8 cellular contexts compared by ENCODE assay signal in the genomic region with DNA sequence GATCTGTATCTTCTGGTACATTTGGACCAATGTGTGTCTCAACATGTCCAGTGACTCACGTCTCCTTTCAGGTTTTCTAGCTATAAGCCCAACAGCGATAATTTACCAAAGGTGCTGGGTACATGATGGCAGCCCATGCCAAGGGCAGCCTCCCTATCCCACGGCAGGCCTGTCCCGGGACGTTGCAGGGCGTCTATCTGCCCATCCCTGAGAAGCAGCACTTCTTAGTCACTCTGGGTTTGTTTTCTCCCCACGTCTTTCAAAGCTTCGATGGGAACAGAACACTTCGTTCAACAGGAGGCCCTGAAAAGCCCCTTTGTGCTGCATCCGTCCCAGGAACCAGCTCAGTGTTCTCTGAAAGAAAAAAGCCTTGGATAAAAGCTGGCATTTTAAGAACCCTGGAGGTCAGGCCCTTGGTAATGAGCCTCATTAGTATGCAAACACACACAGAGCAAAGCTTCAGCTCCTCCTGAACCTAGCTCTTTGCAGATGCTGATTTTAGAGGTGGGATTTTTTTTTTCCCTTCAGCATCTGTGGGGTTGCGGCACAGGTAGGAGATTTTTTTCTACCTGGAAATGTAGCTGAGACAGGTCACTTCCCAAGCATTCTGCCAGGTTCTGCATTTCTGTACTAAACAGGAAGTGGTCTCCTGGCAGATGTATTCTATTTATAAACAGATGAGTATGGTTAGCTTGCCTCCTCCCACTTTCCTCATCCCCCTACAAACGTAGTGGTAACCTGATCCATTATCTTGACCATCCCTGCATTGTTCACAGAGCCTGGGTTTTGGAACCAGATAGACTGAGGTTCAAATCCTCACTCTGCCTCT. TPM values are rescaled to one million over a fixed set of nuclear protein-coding genes. Genes with fewer than 3 reads are reported as not detected.
DNase-seq lines count a peak whose midpoint lies in the region; ATAC-seq, FAIRE-seq and TF ChIP-seq lines count a peak whose summit lies in the region.

No MANE protein-coding gene starts in this region.

- H3K27ac ChIP-seq in parathyroid adenoma: no peak overlapping the region

- peak; percentile 95 for ATAC-seq in esophagus mucosa
- ATAC-seq in GM21529 (IDR thresholded peaks at IDR 0.05; ENCODE audit: unreplicated experiment): no peak

- H3K9me3 ChIP-seq in parathyroid adenoma (ENCODE audit: control insufficient read depth, low read length): no peaks in the 10 kb centered on the region

- H3K9ac ChIP-seq in parathyroid adenoma: no peak overlapping the region

- H3K4me3 ChIP-seq in parathyroid adenoma (ENCODE audit: low read depth, low read length): no peak overlapping the region

- DNase-seq in GM19239 (ENCODE audit: insufficient read length, low spot score) (no peak), NCI-H226 (peak; percentile 46), NCI-H1694 (lab: John Stamatoyannopoulos, UW) (no peak), NCI-H187 treated with DMSO at 0.1 percent for 48 hours (lab: John Stamatoyannopoulos, UW) (no peak)
- DNase-seq in activated CD4-positive, CD25-positive, alpha-beta regulatory T cell treated with anti-CD3 and anti-CD28 coated beads, Interleukin-2, amount 50 U/mL, for 72 hours: no peak

- no peak for TF ChIP-seq CTCF in parathyroid adenoma (IDR thresholded peaks at IDR 0.05)

- peak; percentile 18 for FAIRE-seq in GM19239 (lab: Jason Lieb, UNC)

- no peaks in the 10 kb centered on the region for H3K27me3 ChIP-seq in parathyroid adenoma (ENCODE audit: control insufficient read depth, insufficient read depth, low read length)

- H2AFZ ChIP-seq in parathyroid adenoma: peak overlapping the region; percentile 50

- no peaks in the 10 kb centered on the region for H3K36me3 ChIP-seq in parathyroid adenoma (ENCODE audit: control insufficient read depth, insufficient read depth, low read length)

- H3K4me2 ChIP-seq in parathyroid adenoma (ENCODE audit: low read length): no peak overlapping the region

- no peaks in the 10 kb centered on the region for H3K79me2 ChIP-seq in parathyroid adenoma

- peaks cover 4% of the 10 kb centered on the region for H3K4me1 ChIP-seq in parathyroid adenoma

RNA-seq across cellular contexts. Expression of gene MT4, which starts 17.5 kb away (rescaled TPM):
- total RNA-seq in esophagus mucosa: 8.4 TPM

RNA-seq across cellular contexts. Expression of gene BBS2, which starts 27.5 kb away (rescaled TPM):
- total RNA-seq in esophagus mucosa: 35.3 TPM

RNA-seq across cellular contexts. Expression of gene MT3, which starts 42.0 kb away (rescaled TPM):
- total RNA-seq in esophagus mucosa: not detected
